In genomic region chr16:424033-424622, GRCh38 we compare ENCODE assay signal across 8 cellular contexts. TPM values are rescaled to one million over a fixed set of nuclear protein-coding genes. Genes with fewer than 3 reads are reported as not detected.
DNase-seq lines count a peak whose midpoint lies in the region; ATAC-seq and TF ChIP-seq lines count a peak whose summit lies in the region.

No MANE protein-coding gene starts in this region.

- H3K4me3 ChIP-seq in adrenal gland (no peak overlapping the region), heart right ventricle (peak overlapping the region in 9 of 10 donors; percentile 51 to 82 (median 74)), psoas muscle (peak overlapping the region; percentile 89), WERI-Rb-1 (ENCODE audit: low read depth, low read length) (no peak overlapping the region)

- H3K4me1 ChIP-seq in adrenal gland (replicated peaks in 1 of 2) (peaks cover 24 to 40% of the 10 kb centered on the region in 2 donors), heart right ventricle (peaks cover 0 to 49% (median 37%) of the 10 kb centered on the region in 9 donors), psoas muscle (peaks cover 38% of the 10 kb centered on the region)

- peak overlapping the region in 1 of 3 donors; percentile 92 for H3K27ac Mint-ChIP-seq in IgD-negative memory B cell

- H3K4me3 Mint-ChIP-seq in IgD-negative memory B cell: peak overlapping the region; percentile 76 to 98 (median 92)

- DNase-seq in adrenal gland (peak; percentile 66 to 91 (median 90)), heart right ventricle (peak in 1 of 2 donors; percentile 85), psoas muscle (peak; percentile 65 to 89), WERI-Rb-1 (no peak), SKM-1 treated with dmso at 0.1 percent for 144 hours (lab: John Stamatoyannopoulos, UW; ENCODE audit: unreplicated experiment) (no peak)

- TF ChIP-seq CTCF in C4-2B (conservative IDR thresholded peaks at IDR 0.05) (no peak), adrenal gland (IDR thresholded peaks at IDR 0.05) (no peak), heart right ventricle (IDR thresholded peaks at IDR 0.05) (no peak), psoas muscle (IDR thresholded peaks at IDR 0.05) (no peak), WERI-Rb-1 (IDR thresholded peaks at IDR 0.05; ENCODE audit: low read depth, low read length) (no peak)

- peaks cover 16 to 23% (median 21%) of the 10 kb centered on the region in 3 donors for H3K4me1 Mint-ChIP-seq in IgD-negative memory B cell

- TF ChIP-seq POLR2A in adrenal gland (IDR thresholded peaks at IDR 0.05): peak in 1 of 2 donors; percentile 65

- H3K9me3 Mint-ChIP-seq in IgD-negative memory B cell: peaks cover 0 to 2% (median 0%) of the 10 kb centered on the region in 3 donors

- H3K27me3 ChIP-seq in adrenal gland (no peaks in the 10 kb centered on the region), heart right ventricle (peaks cover 0 to 6% (median 0%) of the 10 kb centered on the region in 7 donors), psoas muscle (ENCODE audit: insufficient read depth in 3 of 3, low read length in 2 of 3) (no peaks in the 10 kb centered on the region), WERI-Rb-1 (ENCODE audit: insufficient read depth, low read depth, severe bottlenecking) (no peaks in the 10 kb centered on the region)

- peaks cover 15% of the 10 kb centered on the region for H3K27me3 Mint-ChIP-seq in IgD-negative memory B cell

- ATAC-seq in heart right ventricle (peak; percentile 59 to 88 (median 86)), psoas muscle (peak; percentile 79 to 85 (median 80)), HG03135 (IDR thresholded peaks at IDR 0.05; ENCODE audit: unreplicated experiment) (no peak)

- H3K36me3 ChIP-seq in adrenal gland (replicated peaks in 1 of 2): no peaks in the 10 kb centered on the region
- no peaks in the 10 kb centered on the region for H3K36me3 ChIP-seq in heart right ventricle
- peaks cover 0 to 12% of the 10 kb centered on the region in 2 donors for H3K36me3 ChIP-seq in psoas muscle (ENCODE audit: insufficient read depth in 1 of 2, low read depth in 1 of 2)
- peaks cover 13% of the 10 kb centered on the region for H3K36me3 ChIP-seq in WERI-Rb-1

- H3K27ac ChIP-seq in C4-2B: peak overlapping the region; percentile 65
- H3K27ac ChIP-seq in adrenal gland: peak overlapping the region in 4 of 5 donors; percentile 74 to 94 (median 93)
- peak overlapping the region; percentile 66 to 99 (median 94) for H3K27ac ChIP-seq in heart right ventricle
- H3K27ac ChIP-seq in psoas muscle: peak overlapping the region; percentile 96
- no peak overlapping the region for H3K27ac ChIP-seq in WERI-Rb-1

- WGBS in adrenal gland, 4 donors: 22 to 47% (median 43%) methylated on average over 16 to 20 of the region's 20 CpGs
- WGBS in heart right ventricle, 2 donors: 30 to 34% methylated on average over 20 of the region's 20 CpGs
- WGBS in psoas muscle, 3 donors: 14 to 23% (median 18%) methylated on average over 20 of the region's 20 CpGs

- H3K9me3 ChIP-seq in adrenal gland (replicated peaks in 1 of 3): no peaks in the 10 kb centered on the region
- no peaks in the 10 kb centered on the region for H3K9me3 ChIP-seq in heart right ventricle
- no peaks in the 10 kb centered on the region for H3K9me3 ChIP-seq in psoas muscle
- H3K9me3 ChIP-seq in WERI-Rb-1 (ENCODE audit: severe bottlenecking): no peaks in the 10 kb centered on the region

- peaks cover 7% of the 10 kb centered on the region for H3K36me3 Mint-ChIP-seq in IgD-negative memory B cell

- intact Hi-C loops in adrenal gland (cut with DNase I): no loop called here
- intact Hi-C loops in heart right ventricle (cut with DNase I): loop anchor here in 5 of 10 donors (2.0 to 10.0 kb wide), 4 partner anchors 21 to 161 kb away; partner anchors contain the start of gene DECR2 (in 1 of the 5)
- intact Hi-C loops in psoas muscle (cut with DNase I): loop anchor here in 1 of 2 donors (2.0 to 5.0 kb wide), 2 partner anchors 21 to 103 kb away; partner anchors contain the start of gene CAPN15

RNA-seq across cellular contexts. Expression of gene RAB11FIP3, which starts 1.3 kb away (rescaled TPM):
- 1.9 TPM for polyA plus RNA-seq in IgD-negative memory B cell
- total RNA-seq in adrenal gland: 10 to 100 TPM; 28.1 to 53.0 (median 40.8) TPM
- polyA plus RNA-seq in adrenal gland: 10 to 100 TPM; 12.7 to 63.4 (median 44.2) TPM
- 10 to 100 TPM; 16.6 to 40.3 (median 30.4) TPM for total RNA-seq in heart right ventricle
- polyA plus RNA-seq in heart right ventricle: 10 to 100 TPM; 22.7 to 28.5 TPM
- 10 to 100 TPM; 44.7 to 89.5 (median 71.5) TPM for total RNA-seq in psoas muscle
- 10 to 100 TPM; 20.3 to 26.1 (median 26.1) TPM for polyA plus RNA-seq in psoas muscle

RNA-seq across cellular contexts. Expression of gene DECR2, which starts 22.4 kb away (rescaled TPM):
- polyA plus RNA-seq in IgD-negative memory B cell (7.2 TPM), adrenal gland (100 to 1,000 TPM in 2 of 3 donors, 1 to 10 TPM in 1; 5.9 to 143 (median 105) TPM), heart right ventricle (10 to 100 TPM in 1 of 2 donors, 1 to 10 TPM in 1; 9.3 to 26.0 TPM), psoas muscle (10 to 100 TPM; 14.1 to 18.1 (median 15.8) TPM)
- total RNA-seq in adrenal gland (10 to 100 TPM; 29.6 to 65.5 (median 41.7) TPM), heart right ventricle (10 to 100 TPM in 7 of 10 donors, 1 to 10 TPM in 3; 7.0 to 17.4 (median 11.6) TPM), psoas muscle (10 to 100 TPM; 13.9 to 22.9 (median 19.6) TPM)

RNA-seq across cellular contexts. Expression of gene NME4, which starts 27.1 kb away (rescaled TPM):
- 106 TPM for polyA plus RNA-seq in IgD-negative memory B cell
- 100 to 1,000 TPM; 127 to 214 (median 157) TPM for total RNA-seq in adrenal gland
- polyA plus RNA-seq in adrenal gland: 100 to 1,000 TPM in 2 of 3 donors, 10 to 100 TPM in 1; 67.8 to 492 (median 347) TPM
- total RNA-seq in heart right ventricle: 10 to 100 TPM; 57.8 to 97.0 (median 75.4) TPM
- 10 to 100 TPM; 48.1 to 97.2 TPM for polyA plus RNA-seq in heart right ventricle
- total RNA-seq in psoas muscle: 10 to 100 TPM; 19.5 to 39.7 (median 29.6) TPM
- 10 to 100 TPM; 16.0 to 30.7 (median 22.7) TPM for polyA plus RNA-seq in psoas muscle

RNA-seq across cellular contexts. Expression of gene PGAP6, which starts 42.4 kb away (rescaled TPM):
- polyA plus RNA-seq in IgD-negative memory B cell: 7.3 TPM
- total RNA-seq in adrenal gland: 10 to 100 TPM; 31.7 to 66.7 (median 47.5) TPM
- polyA plus RNA-seq in adrenal gland: 10 to 100 TPM; 18.2 to 55.5 (median 39.0) TPM
- total RNA-seq in heart right ventricle: 10 to 100 TPM; 27.1 to 57.3 (median 33.1) TPM
- 10 to 100 TPM; 27.8 to 45.3 TPM for polyA plus RNA-seq in heart right ventricle
- total RNA-seq in psoas muscle: 10 to 100 TPM; 27.2 to 34.7 (median 32.2) TPM
- 10 to 100 TPM; 26.0 to 46.9 (median 42.1) TPM for polyA plus RNA-seq in psoas muscle

RNA-seq across cellular contexts. Expression of gene MRPL28, which starts 53.8 kb away (rescaled TPM):
- polyA plus RNA-seq in IgD-negative memory B cell (69.8 TPM), adrenal gland (100 to 1,000 TPM in 2 of 3 donors, 10 to 100 TPM in 1; 42.9 to 155 (median 123) TPM), heart right ventricle (100 to 1,000 TPM; 134 to 169 TPM), psoas muscle (100 to 1,000 TPM in 1 of 3 donors, 10 to 100 TPM in 2; 67.1 to 126 (median 86.8) TPM)
- total RNA-seq in adrenal gland (100 to 1,000 TPM in 3 of 8 donors, 10 to 100 TPM in 5; 65.2 to 132 (median 81.4) TPM), heart right ventricle (10 to 100 TPM; 64.9 to 78.6 (median 74.6) TPM), psoas muscle (10 to 100 TPM; 55.4 to 68.8 (median 55.9) TPM)

Comparison
In these comparisons a context has a peak if more than half of its experiments do, and no peak if none do; other contexts are left out.
1. DNase-seq: peak in adrenal gland (7 of 7) and psoas muscle (2 of 2); none in WERI-Rb-1 (single experiment) and SKM-1 treated with dmso at 0.1 percent for 144 hours (single experiment).
2. H3K4me3 ChIP-seq: peak in heart right ventricle (9 of 10) and psoas muscle (single experiment); none in adrenal gland (0 of 4) and WERI-Rb-1 (single experiment).